ENCODE assay signal across 17 cellular contexts in the genomic region with DNA sequence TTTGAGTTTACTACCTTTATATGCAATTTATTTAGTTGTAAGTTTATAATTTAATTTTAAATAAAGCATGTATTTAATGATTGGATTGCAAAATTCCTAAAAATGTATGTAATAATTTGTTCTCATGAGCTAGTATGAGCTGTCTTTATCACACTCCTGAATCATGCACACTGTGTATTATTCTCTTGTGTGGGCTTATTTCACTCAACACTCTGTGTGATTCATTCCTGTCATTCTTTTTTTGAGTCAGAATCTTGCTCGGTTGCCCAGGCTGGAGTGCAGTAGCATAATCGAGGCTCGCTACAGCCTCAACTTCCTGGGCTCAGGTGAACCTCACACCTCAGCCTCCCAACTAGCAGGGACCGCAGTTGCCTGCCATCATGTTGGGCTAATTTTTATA.
DNase-seq lines count a peak whose midpoint lies in the region; ATAC-seq, FAIRE-seq and TF ChIP-seq lines count a peak whose summit lies in the region.
"Had no signal": no experiment of that assay in that cellular context is flagged by ENCODE, and none has a peak within 500 bp of the region (broad histone marks: within the 10 kb centered on the region; RNA-seq: fewer than 3 reads in every experiment).

No MANE protein-coding gene starts in this region.

- H3K27ac ChIP-seq in psoas muscle: no peak overlapping the region
- H3K27ac ChIP-seq: C4-2B, SJCRH30 had no signal

- H3K4me3 ChIP-seq in bronchial epithelial cell (ENCODE audit: low read depth, low read length) (no peak overlapping the region), psoas muscle (no peak overlapping the region)
- H3K4me3 ChIP-seq: SJCRH30 had no signal

- H3K36me3 Mint-ChIP-seq in activated naive CD8-positive, alpha-beta T cell treated with anti-CD3 and anti-CD28 coated beads, Interleukin-2, amount 50 U/mL, for 24 hours (ENCODE audit: low read depth): no peaks in the 10 kb centered on the region
- no peaks in the 10 kb centered on the region for H3K36me3 Mint-ChIP-seq in activated naive CD8-positive, alpha-beta T cell treated with anti-CD3 and anti-CD28 coated beads for 36 hours

- peak; percentile 40 for ATAC-seq in activated naive CD8-positive, alpha-beta T cell treated with anti-CD3 and anti-CD28 coated beads, Interleukin-2, amount 50 U/mL, for 24 hours
- no peak for ATAC-seq in GM21825 (IDR thresholded peaks at IDR 0.05; ENCODE audit: unreplicated experiment)
- no peak for ATAC-seq in psoas muscle

- no peaks in the 10 kb centered on the region for H3K4me1 Mint-ChIP-seq in activated naive CD8-positive, alpha-beta T cell treated with anti-CD3 and anti-CD28 coated beads, Interleukin-2, amount 50 U/mL, for 24 hours
- H3K4me1 Mint-ChIP-seq in activated naive CD8-positive, alpha-beta T cell treated with anti-CD3 and anti-CD28 coated beads for 36 hours: no peaks in the 10 kb centered on the region

- peaks cover 5% of the 10 kb centered on the region for H3K27me3 Mint-ChIP-seq in activated naive CD8-positive, alpha-beta T cell treated with anti-CD3 and anti-CD28 coated beads, Interleukin-2, amount 50 U/mL, for 24 hours
- peaks cover 4% of the 10 kb centered on the region for H3K27me3 Mint-ChIP-seq in activated naive CD8-positive, alpha-beta T cell treated with anti-CD3 and anti-CD28 coated beads for 36 hours

- no peaks in the 10 kb centered on the region for H3K4me1 ChIP-seq in psoas muscle
- H3K4me1 ChIP-seq: SJCRH30 had no signal

- no peaks in the 10 kb centered on the region for H3K9me3 ChIP-seq in psoas muscle
- H3K9me3 ChIP-seq: SJCRH30 had no signal

- FAIRE-seq in bronchial epithelial cell (lab: Jason Lieb, UNC): no peak
- FAIRE-seq: D721Med, H1 had no signal

- H3K36me3 ChIP-seq in bronchial epithelial cell (ENCODE audit: control insufficient read depth, insufficient read depth, low read length) (no peaks in the 10 kb centered on the region), psoas muscle (ENCODE audit: insufficient read depth in 1 of 2, low read depth in 1 of 2) (no peaks in the 10 kb centered on the region)
- H3K36me3 ChIP-seq: SJCRH30 had no signal

- intact Hi-C loops in psoas muscle (cut with DNase I): no loop called here

- no peak overlapping the region for H3K27ac Mint-ChIP-seq in activated naive CD8-positive, alpha-beta T cell treated with anti-CD3 and anti-CD28 coated beads, Interleukin-2, amount 50 U/mL, for 24 hours
- no peak overlapping the region for H3K27ac Mint-ChIP-seq in activated naive CD8-positive, alpha-beta T cell treated with anti-CD3 and anti-CD28 coated beads for 36 hours

- H3K27me3 ChIP-seq in bronchial epithelial cell (ENCODE audit: control insufficient read depth, insufficient read depth, low read length): no peaks in the 10 kb centered on the region
- no peaks in the 10 kb centered on the region for H3K27me3 ChIP-seq in psoas muscle (ENCODE audit: insufficient read depth in 3 of 3, low read length in 2 of 3)
- H3K27me3 ChIP-seq: SJCRH30 had no signal

- no peaks in the 10 kb centered on the region for H3K9me3 Mint-ChIP-seq in activated naive CD8-positive, alpha-beta T cell treated with anti-CD3 and anti-CD28 coated beads, Interleukin-2, amount 50 U/mL, for 24 hours
- no peaks in the 10 kb centered on the region for H3K9me3 Mint-ChIP-seq in activated naive CD8-positive, alpha-beta T cell treated with anti-CD3 and anti-CD28 coated beads for 36 hours

- no peak overlapping the region for H3K4me3 Mint-ChIP-seq in activated naive CD8-positive, alpha-beta T cell treated with anti-CD3 and anti-CD28 coated beads, Interleukin-2, amount 50 U/mL, for 24 hours
- H3K4me3 Mint-ChIP-seq in activated naive CD8-positive, alpha-beta T cell treated with anti-CD3 and anti-CD28 coated beads for 36 hours: no peak overlapping the region

- no peak for TF ChIP-seq CTCF in bronchial epithelial cell (IDR thresholded peaks at IDR 0.05; ENCODE audit: insufficient read depth, low read length, severe bottlenecking)
- no peak for TF ChIP-seq CTCF in psoas muscle (IDR thresholded peaks at IDR 0.05)

- no peak for DNase-seq in activated naive CD8-positive, alpha-beta T cell treated with anti-CD3 and anti-CD28 coated beads, Interleukin-2, amount 50 U/mL, for 24 hours
- DNase-seq in activated naive CD8-positive, alpha-beta T cell treated with anti-CD3 and anti-CD28 coated beads for 36 hours: no peak
- DNase-seq in NCI-H226 (peak; percentile 21), bronchial epithelial cell (ENCODE audit: low read depth) (peak; percentile 81), psoas muscle (no peak), NCI-H524 (lab: John Stamatoyannopoulos, UW) (no peak)
- DNase-seq: ACHN, MM.1S, NCI-H1092, NCI-H1436 treated with DMSO at 0.1 percent for 48 hours, NCI-H2029, NCI-H526 treated with DMSO at 0.1 percent for 48 hours, SJCRH30 had no signal

- 89 to 99% (median 95%) methylated on average over 4 of the region's 4 CpGs for WGBS in psoas muscle, 3 donors

Comparison
In these comparisons a context has a peak if more than half of its experiments do, and no peak if none do; other contexts are left out.
1. DNase-seq: peak in NCI-H226 (single experiment) and bronchial epithelial cell (single experiment); none in activated naive CD8-positive, alpha-beta T cell treated with anti-CD3 and anti-CD28 coated beads, Interleukin-2, amount 50 U/mL, for 24 hours (single experiment), activated naive CD8-positive, alpha-beta T cell treated with anti-CD3 and anti-CD28 coated beads for 36 hours (single experiment), psoas muscle (0 of 2) and NCI-H524 (0 of 2).